ENCODE assay signal across 8 cellular contexts in the genomic region with DNA sequence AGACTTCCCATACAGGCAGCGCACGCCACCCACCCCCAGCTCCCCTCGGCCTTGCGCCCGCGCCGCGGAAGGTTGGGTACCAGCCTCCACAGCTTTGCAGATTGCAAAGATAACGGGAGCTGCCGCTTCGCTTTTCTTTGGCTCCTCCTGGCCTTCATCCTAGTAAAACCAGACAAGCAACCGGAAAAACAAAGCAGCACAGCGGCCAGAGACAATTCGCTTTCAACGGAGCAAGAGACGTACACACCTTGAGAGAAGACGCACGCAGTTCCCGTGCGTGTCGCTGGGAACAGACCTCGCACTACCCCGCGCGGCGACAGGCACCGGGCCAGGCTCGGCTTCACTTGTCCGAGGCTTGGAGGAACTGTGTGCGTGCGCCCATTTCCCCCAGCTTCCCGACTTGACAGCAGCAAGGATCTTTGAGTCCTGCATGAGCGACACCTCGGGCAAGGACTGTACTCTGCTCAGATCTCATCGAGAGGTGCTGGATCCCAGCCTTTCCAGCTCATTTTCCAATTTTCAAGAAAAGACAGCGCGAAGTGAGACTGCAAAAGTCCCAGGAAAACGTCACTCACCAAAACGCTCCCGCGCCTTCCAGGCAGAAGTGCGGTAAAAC. TPM values are rescaled to one million over a fixed set of nuclear protein-coding genes. Genes with fewer than 3 reads are reported as not detected.
DNase-seq lines count a peak whose midpoint lies in the region; ATAC-seq and TF ChIP-seq lines count a peak whose summit lies in the region.

No MANE protein-coding gene starts in this region.

- H3K36me3 ChIP-seq in tibial nerve: no peaks in the 10 kb centered on the region

- H3K27ac ChIP-seq in tibial nerve: peak overlapping the region in 2 of 4 donors; percentile 63 to 85

- H3K4me1 Mint-ChIP-seq in activated CD4-positive, alpha-beta T cell treated with anti-CD3 and anti-CD28 coated beads, Interleukin-2, amount 10 ng/mL, durations not matched to agents 7 days and 5 days: peaks cover 22% of the 10 kb centered on the region
- H3K4me1 Mint-ChIP-seq in MCF 10A (ENCODE audit: insufficient read depth, unreplicated experiment): peaks cover 14% of the 10 kb centered on the region

- peaks cover 0 to 40% (median 10%) of the 10 kb centered on the region in 4 donors for H3K4me1 ChIP-seq in tibial nerve

- POLR2A ChIA-PET in activated CD4-positive, alpha-beta T cell treated with anti-CD3 and anti-CD28 coated beads, Interleukin-2, amount 10 ng/mL, durations not matched to agents 7 days and 5 days (lab: Charles Lee): no interaction called here
- POLR2A ChIA-PET in MCF 10A (lab: Yijun Ruan, JAX): no interaction called here

- H3K27me3 Mint-ChIP-seq in activated CD4-positive, alpha-beta T cell treated with anti-CD3 and anti-CD28 coated beads, Interleukin-2, amount 10 ng/mL, durations not matched to agents 7 days and 5 days: peaks cover 74% of the 10 kb centered on the region
- no peaks in the 10 kb centered on the region for H3K27me3 Mint-ChIP-seq in MCF 10A (ENCODE audit: insufficient read depth, unreplicated experiment)

- TF ChIP-seq EP300 in tibial nerve (IDR thresholded peaks at IDR 0.05): no peak

- H3K36me3 Mint-ChIP-seq in activated CD4-positive, alpha-beta T cell treated with anti-CD3 and anti-CD28 coated beads, Interleukin-2, amount 10 ng/mL, durations not matched to agents 7 days and 5 days (ENCODE audit: low read depth): no peaks in the 10 kb centered on the region
- H3K36me3 Mint-ChIP-seq in MCF 10A (ENCODE audit: insufficient read depth, unreplicated experiment): no peaks in the 10 kb centered on the region

- CTCF ChIA-PET in activated CD4-positive, alpha-beta T cell treated with anti-CD3 and anti-CD28 coated beads, Interleukin-2, amount 10 ng/mL, durations not matched to agents 7 days and 5 days (lab: Charles Lee): interaction anchor here (0.9 kb wide), 1 partner anchor 1940 kb away, joined by 3 read pairs; no protein-coding TSS in a partner anchor
- CTCF ChIA-PET in MCF 10A (lab: Yijun Ruan, JAX): interaction anchor here (1.0 kb wide), 1 partner anchor 34 kb away, joined by 3 read pairs; no protein-coding TSS in a partner anchor

- H3K4me3 Mint-ChIP-seq in activated CD4-positive, alpha-beta T cell treated with anti-CD3 and anti-CD28 coated beads, Interleukin-2, amount 10 ng/mL, durations not matched to agents 7 days and 5 days: peak overlapping the region; percentile 68
- H3K4me3 Mint-ChIP-seq in MCF 10A (ENCODE audit: unreplicated experiment): peak overlapping the region; percentile 75

- H3K27me3 ChIP-seq in tibial nerve: peaks cover 0 to 28% of the 10 kb centered on the region in 2 donors

- TF ChIP-seq CTCF in MCF 10A (IDR thresholded peaks at IDR 0.05; ENCODE audit: unreplicated experiment) (no peak), tibial nerve (IDR thresholded peaks at IDR 0.05) (no peak)

- no TSS peak for BruUV-seq in MCF 10A (replicated peaks; lab: Mats Ljungman, UMichigan)

- DNase-seq in activated CD4-positive, alpha-beta T cell treated with anti-CD3 and anti-CD28 coated beads, Interleukin-2, amount 10 ng/mL, durations not matched to agents 7 days and 5 days: no peak
- no peak for DNase-seq in activated CD4-positive, alpha-beta T cell treated with anti-CD3 and anti-CD28 coated beads for 4 hours
- DNase-seq in MCF 10A (ENCODE audit: unreplicated experiment): no peak
- peak; percentile 10 to 12 for DNase-seq in lung microvascular endothelial cell (ENCODE audit: low read depth in 2 of 2)
- DNase-seq in tibial nerve (ENCODE audit: low spot score in 2 of 2): peak in 1 of 2 donors; percentile 26
- no peak for DNase-seq in NOMO-1 treated with DMSO at 0.1 percent for 48 hours (lab: John Stamatoyannopoulos, UW; ENCODE audit: unreplicated experiment)

- WGBS in tibial nerve, 2 donors: 8 to 11% methylated on average over 41 to 42 of the region's 42 CpGs

- H3K9me3 ChIP-seq in tibial nerve: no peaks in the 10 kb centered on the region

- H3K27ac Mint-ChIP-seq in activated CD4-positive, alpha-beta T cell treated with anti-CD3 and anti-CD28 coated beads, Interleukin-2, amount 10 ng/mL, durations not matched to agents 7 days and 5 days: peak overlapping the region; percentile 54
- H3K27ac Mint-ChIP-seq in MCF 10A (ENCODE audit: low read depth, unreplicated experiment): no peak overlapping the region

- H3K9me3 Mint-ChIP-seq in activated CD4-positive, alpha-beta T cell treated with anti-CD3 and anti-CD28 coated beads, Interleukin-2, amount 10 ng/mL, durations not matched to agents 7 days and 5 days: no peaks in the 10 kb centered on the region
- H3K9me3 Mint-ChIP-seq in MCF 10A (ENCODE audit: unreplicated experiment): no peaks in the 10 kb centered on the region

- intact Hi-C loops in MCF 10A (cut with micrococcal nuclease): no loop called here

- TF ChIP-seq POLR2A in tibial nerve (IDR thresholded peaks at IDR 0.05): no peak

- ATAC-seq in HG03439 (IDR thresholded peaks at IDR 0.05; ENCODE audit: unreplicated experiment) (no peak), HG03039 (IDR thresholded peaks at IDR 0.05; ENCODE audit: unreplicated experiment) (no peak)

- H3K4me3 ChIP-seq in tibial nerve: peak overlapping the region; percentile 45 to 93 (median 56)

RNA-seq across cellular contexts. Expression of gene ZBTB7C, which starts 1.0 kb away (rescaled TPM):
- under 1 TPM; 0.10 to 0.15 TPM for total RNA-seq in activated CD4-positive, alpha-beta T cell treated with anti-CD3 and anti-CD28 coated beads, Interleukin-2, amount 10 ng/mL, durations not matched to agents 7 days and 5 days
- total RNA-seq in MCF 10A (2022) (0.42 and 0.69 TPM in 2 replicates), lung microvascular endothelial cell (under 0.01 TPM in 1 of 2 replicates, not detected in the other), tibial nerve (10 to 100 TPM; 24.6 to 95.0 (median 75.3) TPM)

Comparison
In these comparisons a context has a peak if more than half of its experiments do, and no peak if none do; other contexts are left out.
1. DNase-seq: peak in lung microvascular endothelial cell (2 of 2); none in activated CD4-positive, alpha-beta T cell treated with anti-CD3 and anti-CD28 coated beads, Interleukin-2, amount 10 ng/mL, durations not matched to agents 7 days and 5 days (single experiment), activated CD4-positive, alpha-beta T cell treated with anti-CD3 and anti-CD28 coated beads for 4 hours (0 of 2), MCF 10A (single experiment) and NOMO-1 treated with DMSO at 0.1 percent for 48 hours (single experiment).
2. RNA of gene ZBTB7C, which starts 1.0 kb away (total RNA-seq): 24.6 to 95.0 TPM in tibial nerve; 0.42 to 0.69 TPM in MCF 10A, 0.10 to 0.15 TPM in activated CD4-positive, alpha-beta T cell treated with anti-CD3 and anti-CD28 coated beads, Interleukin-2, amount 10 ng/mL, durations not matched to agents 7 days and 5 days and under 0.01 TPM in lung microvascular endothelial cell; every median in the first group is over 10 times any median in the second.